11 cellular contexts compared by ENCODE assay signal in genomic region chr10:30438016-30438850, GRCh38. TPM values are rescaled to one million over a fixed set of nuclear protein-coding genes. Genes with fewer than 3 reads are reported as not detected.
DNase-seq lines count a peak whose midpoint lies in the region; ATAC-seq, FAIRE-seq and TF ChIP-seq lines count a peak whose summit lies in the region.
"Had no signal": no experiment of that assay in that cellular context is flagged by ENCODE, and none has a peak within 500 bp of the region (broad histone marks: within the 10 kb centered on the region; RNA-seq: fewer than 3 reads in every experiment).

No MANE protein-coding gene starts in this region.

- FAIRE-seq in bronchial epithelial cell (lab: Jason Lieb, UNC) = no peak

- H3K4me3 ChIP-seq in BLaER1 (no peak overlapping the region), bronchial epithelial cell (ENCODE audit: low read depth, low read length) (no peak overlapping the region)

- peak overlapping the region; percentile 68 to 85 (median 76) for H3K27ac Mint-ChIP-seq in nephron

- no peak overlapping the region for H3K9ac ChIP-seq in BLaER1

- H4K20me1 ChIP-seq in BLaER1 = peaks cover 39% of the 10 kb centered on the region

- ATAC-seq in GM18517 (IDR thresholded peaks at IDR 0.05; ENCODE audit: unreplicated experiment) = no peak
- no peak for ATAC-seq in GM19452 (IDR thresholded peaks at IDR 0.05; ENCODE audit: unreplicated experiment)

- H3K27me3 Mint-ChIP-seq in nephron (ENCODE audit: low read depth) = peaks cover 5% of the 10 kb centered on the region

- no peaks in the 10 kb centered on the region for H3K9me3 ChIP-seq in BLaER1

- H3K36me3 Mint-ChIP-seq in nephron (ENCODE audit: low read depth) = peaks cover 7% of the 10 kb centered on the region

- H3K9me3 Mint-ChIP-seq in nephron = no peaks in the 10 kb centered on the region

- DNase-seq in HuH-7 (ENCODE audit: low spot score) (peak; percentile 81), bronchial epithelial cell (ENCODE audit: low read depth) (peak; percentile 67), pons (ENCODE audit: low spot score) (no peak), NCI-H2196 treated with DMSO at 0.1 percent for 48 hours (lab: John Stamatoyannopoulos, UW; ENCODE audit: unreplicated experiment) (no peak)
- DNase-seq: activated gamma-delta T cell treated with Interleukin-2 at 50 U/mL for 16 hours, kidney glomerular epithelial cell, NCI-H748 treated with DMSO at 0.1 percent for 48 hours had no signal

- peaks cover 38% of the 10 kb centered on the region for H3K4me1 ChIP-seq in BLaER1

- H3K4me2 ChIP-seq in BLaER1 = peak overlapping the region; percentile 90

- no peak overlapping the region for H3K27ac ChIP-seq in BLaER1

- H3K27me3 ChIP-seq in BLaER1 (no peaks in the 10 kb centered on the region), bronchial epithelial cell (ENCODE audit: control insufficient read depth, insufficient read depth, low read length) (no peaks in the 10 kb centered on the region)

- H3K4me3 Mint-ChIP-seq in nephron = peak overlapping the region in 2 of 3 experiments; percentile 66 to 73

- TF ChIP-seq CTCF in bronchial epithelial cell (IDR thresholded peaks at IDR 0.05; ENCODE audit: insufficient read depth, low read length, severe bottlenecking) (no peak), nephron (IDR thresholded peaks at IDR 0.05; ENCODE audit: unreplicated experiment in 3 of 3) (no peak)

- H3K4me1 Mint-ChIP-seq in nephron = peaks cover 49% of the 10 kb centered on the region

- H3K36me3 ChIP-seq in BLaER1 (peaks cover 43% of the 10 kb centered on the region), bronchial epithelial cell (ENCODE audit: control insufficient read depth, insufficient read depth, low read length) (peaks cover 2% of the 10 kb centered on the region)

RNA-seq across cellular contexts. Expression of gene MAP3K8, which starts 4.2 kb away (rescaled TPM):
- 1.6 and 3.5 TPM in 2 replicates for total RNA-seq in bronchial epithelial cell

Comparison
In these comparisons a context has a peak if more than half of its experiments do, and no peak if none do; other contexts are left out.
1. DNase-seq: peak in HuH-7 (single experiment) and bronchial epithelial cell (single experiment); none in pons (single experiment) and NCI-H2196 treated with DMSO at 0.1 percent for 48 hours (single experiment).